ENCODE assay signal across 25 cellular contexts in the genomic region with DNA sequence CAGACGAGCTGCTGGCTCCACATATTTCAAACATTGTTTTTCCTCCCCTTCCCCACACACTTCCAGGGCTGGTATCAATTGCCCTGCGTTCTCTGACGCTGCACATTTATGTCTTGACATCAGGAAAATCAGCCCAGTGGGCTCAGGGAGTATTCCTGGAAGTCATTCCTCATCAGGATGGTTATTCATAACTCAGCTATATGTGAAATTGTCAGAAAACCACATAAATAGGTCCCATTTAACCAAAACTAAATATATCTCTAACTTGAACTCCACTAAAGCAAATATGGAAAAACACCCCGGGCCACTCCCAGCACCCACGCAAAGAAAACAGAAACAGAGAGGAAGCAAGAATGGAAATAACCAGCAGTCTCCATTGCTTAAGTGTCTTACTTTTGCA.
DNase-seq lines count a peak whose midpoint lies in the region; ATAC-seq, FAIRE-seq and TF ChIP-seq lines count a peak whose summit lies in the region.
"Had no signal": no experiment of that assay in that cellular context is flagged by ENCODE, and none has a peak within 500 bp of the region (broad histone marks: within the 10 kb centered on the region; RNA-seq: fewer than 3 reads in every experiment).

No MANE protein-coding gene starts in this region.

- H3K36me3 ChIP-seq in brain microvascular endothelial cell (replicated peaks) = no peaks in the 10 kb centered on the region
- H3K36me3 ChIP-seq: MG63, pancreas, sigmoid colon had no signal

- no peaks in the 10 kb centered on the region for H3K9me3 Mint-ChIP-seq in activated CD4-positive, alpha-beta memory T cell treated with anti-CD3 and anti-CD28 coated beads, Interleukin-2, amount 10 ng/mL, durations not matched to agents 7 days and 5 days

- CTCF ChIA-PET in activated CD4-positive, alpha-beta memory T cell treated with anti-CD3 and anti-CD28 coated beads, Interleukin-2, amount 10 ng/mL, durations not matched to agents 7 days and 5 days (lab: Charles Lee) = interaction anchor here (1.0 kb wide), 1 partner anchor 98 kb away, joined by 4 read pairs; no protein-coding TSS in a partner anchor

- no peaks in the 10 kb centered on the region for H3K27me3 ChIP-seq in brain microvascular endothelial cell (replicated peaks)
- H3K27me3 ChIP-seq: MG63, pancreas, sigmoid colon had no signal

- H3K4me1 Mint-ChIP-seq in activated CD4-positive, alpha-beta memory T cell treated with anti-CD3 and anti-CD28 coated beads, Interleukin-2, amount 10 ng/mL, durations not matched to agents 7 days and 5 days = peaks cover 4% of the 10 kb centered on the region

- no peak overlapping the region for H3K27ac Mint-ChIP-seq in activated CD4-positive, alpha-beta memory T cell treated with anti-CD3 and anti-CD28 coated beads, Interleukin-2, amount 10 ng/mL, durations not matched to agents 7 days and 5 days
- H3K27ac Mint-ChIP-seq: activated CD8-positive, alpha-beta memory T cell treated with anti-CD3 and anti-CD28 coated beads, Interleukin-2, amount 10 ng/mL, durations not matched to agents 7 days and 5 days; naive thymus-derived CD8-positive, alpha-beta T cell had no signal

- peaks cover 5% of the 10 kb centered on the region for H3K36me3 Mint-ChIP-seq in activated CD4-positive, alpha-beta memory T cell treated with anti-CD3 and anti-CD28 coated beads, Interleukin-2, amount 10 ng/mL, durations not matched to agents 7 days and 5 days (ENCODE audit: low read depth)

- TF ChIP-seq CTCF in brain microvascular endothelial cell (IDR thresholded peaks at IDR 0.05; ENCODE audit: low read depth, low read length, missing control alignments) = no peak
- no peak for TF ChIP-seq CTCF in GM13977 (IDR thresholded peaks at IDR 0.05; ENCODE audit: extremely low read depth, insufficient read depth, missing control alignments)

- TF ChIP-seq POLR2A in GM12891 (IDR thresholded peaks at IDR 0.05; ENCODE audit: low read depth, low read length) = no peak

- FAIRE-seq in GM12891 (lab: Jason Lieb, UNC) = peak; percentile 33
- FAIRE-seq: D721Med, pancreas, urothelium cell line had no signal

- in situ Hi-C loops in brain microvascular endothelial cell (cut with HindIII; ENCODE audit: low pct_ligation_motif_present, low sequenced_read_pairs) = no loop called here
- in situ Hi-C loops in GM13977 (cut with MboI; ENCODE audit: low pct_unique_long_range_greater_than_20kb, low sequenced_read_pairs, unreplicated experiment) = no loop called here

- H3K4me3 Mint-ChIP-seq in activated CD4-positive, alpha-beta memory T cell treated with anti-CD3 and anti-CD28 coated beads, Interleukin-2, amount 10 ng/mL, durations not matched to agents 7 days and 5 days = no peak overlapping the region
- H3K4me3 Mint-ChIP-seq: activated CD8-positive, alpha-beta memory T cell treated with anti-CD3 and anti-CD28 coated beads, Interleukin-2, amount 10 ng/mL, durations not matched to agents 7 days and 5 days; naive thymus-derived CD8-positive, alpha-beta T cell had no signal

- DNase-seq in GM12891 (ENCODE audit: insufficient read length, low spot score) = no peak
- peak; percentile 45 for DNase-seq in brain microvascular endothelial cell
- peak; percentile 22 for DNase-seq in hepatic stellate cell (ENCODE audit: low spot score)
- DNase-seq in stromal cell of bone marrow (ENCODE audit: low read depth) = peak; percentile 71
- no peak for DNase-seq in activated CD4-positive, alpha-beta memory T cell treated with anti-CD3 and anti-CD28 coated beads, Interleukin-2, amount 10 ng/mL, durations not matched to agents 7 days and 5 days
- no peak for DNase-seq in GM13977 (ENCODE audit: low spot score)
- DNase-seq: activated CD4-positive, alpha-beta T cell treated with anti-CD3 and anti-CD28 coated beads for 4 hours; activated CD8-positive, alpha-beta memory T cell treated with anti-CD3 and anti-CD28 coated beads, Interleukin-2, amount 10 ng/mL, durations not matched to agents 7 days and 5 days; activated naive CD4-positive, alpha-beta T cell treated with anti-CD3 and anti-CD28 coated beads, Interleukin-2, amount 50 U/mL, for 16 hours; foreskin fibroblast; GOT3; MG63; naive thymus-derived CD8-positive, alpha-beta T cell; NCI-H2081; NCI-H226; pancreas; sigmoid colon; substantia nigra had no signal

- H3K27ac ChIP-seq in brain microvascular endothelial cell = peak overlapping the region; percentile 3
- H3K27ac ChIP-seq: C4-2B, epithelial cell of prostate, pancreas, sigmoid colon had no signal

- H3K4me3 ChIP-seq in brain microvascular endothelial cell (ENCODE audit: low read depth, low read length) = no peak overlapping the region
- H3K4me3 ChIP-seq: MG63, pancreas, sigmoid colon had no signal

- H3K27me3 Mint-ChIP-seq in activated CD4-positive, alpha-beta memory T cell treated with anti-CD3 and anti-CD28 coated beads, Interleukin-2, amount 10 ng/mL, durations not matched to agents 7 days and 5 days = no peaks in the 10 kb centered on the region
- H3K27me3 Mint-ChIP-seq: activated CD8-positive, alpha-beta memory T cell treated with anti-CD3 and anti-CD28 coated beads, Interleukin-2, amount 10 ng/mL, durations not matched to agents 7 days and 5 days; naive thymus-derived CD8-positive, alpha-beta T cell had no signal

- ATAC-seq in HG02642 (IDR thresholded peaks at IDR 0.05; ENCODE audit: poor library complexity, unreplicated experiment) = no peak
- ATAC-seq: activated CD8-positive, alpha-beta memory T cell treated with anti-CD3 and anti-CD28 coated beads, Interleukin-2, amount 10 ng/mL, durations not matched to agents 7 days and 5 days; left lobe of liver; naive thymus-derived CD8-positive, alpha-beta T cell; pancreas; SK-N-SH treated with all-trans-retinoic acid at 6 μM for 48 hours had no signal

- POLR2A ChIA-PET in activated CD4-positive, alpha-beta memory T cell treated with anti-CD3 and anti-CD28 coated beads, Interleukin-2, amount 10 ng/mL, durations not matched to agents 7 days and 5 days (lab: Charles Lee) = no interaction called here

TF ChIP-seq in GM12891, 5 proteins besides CTCF, POLR2A, EP300 and RAD21:
- TF ChIP-seq POLR2AphosphoS5 (IDR thresholded peaks at IDR 0.05; ENCODE audit: low read depth, low read length) (no peak), TAF1 (IDR thresholded peaks at IDR 0.05; ENCODE audit: low read depth, low read length) (no peak), SPI1 (IDR thresholded peaks at IDR 0.05; ENCODE audit: low read depth, low read length) (no peak), PAX5 (IDR thresholded peaks at IDR 0.05; ENCODE audit: insufficient read depth, low read length, severe bottlenecking) (no peak), POU2F2 (IDR thresholded peaks at IDR 0.05; ENCODE audit: low read depth, low read length) (no peak)

Comparison
In these comparisons a context has a peak if more than half of its experiments do, and no peak if none do; other contexts are left out.
1. DNase-seq: peak in brain microvascular endothelial cell (single experiment), hepatic stellate cell (single experiment) and stromal cell of bone marrow (single experiment); none in GM12891 (single experiment), activated CD4-positive, alpha-beta memory T cell treated with anti-CD3 and anti-CD28 coated beads, Interleukin-2, amount 10 ng/mL, durations not matched to agents 7 days and 5 days (single experiment) and GM13977 (single experiment).